Comparison of ENCODE assay signal across 9 cellular contexts in the genomic region with DNA sequence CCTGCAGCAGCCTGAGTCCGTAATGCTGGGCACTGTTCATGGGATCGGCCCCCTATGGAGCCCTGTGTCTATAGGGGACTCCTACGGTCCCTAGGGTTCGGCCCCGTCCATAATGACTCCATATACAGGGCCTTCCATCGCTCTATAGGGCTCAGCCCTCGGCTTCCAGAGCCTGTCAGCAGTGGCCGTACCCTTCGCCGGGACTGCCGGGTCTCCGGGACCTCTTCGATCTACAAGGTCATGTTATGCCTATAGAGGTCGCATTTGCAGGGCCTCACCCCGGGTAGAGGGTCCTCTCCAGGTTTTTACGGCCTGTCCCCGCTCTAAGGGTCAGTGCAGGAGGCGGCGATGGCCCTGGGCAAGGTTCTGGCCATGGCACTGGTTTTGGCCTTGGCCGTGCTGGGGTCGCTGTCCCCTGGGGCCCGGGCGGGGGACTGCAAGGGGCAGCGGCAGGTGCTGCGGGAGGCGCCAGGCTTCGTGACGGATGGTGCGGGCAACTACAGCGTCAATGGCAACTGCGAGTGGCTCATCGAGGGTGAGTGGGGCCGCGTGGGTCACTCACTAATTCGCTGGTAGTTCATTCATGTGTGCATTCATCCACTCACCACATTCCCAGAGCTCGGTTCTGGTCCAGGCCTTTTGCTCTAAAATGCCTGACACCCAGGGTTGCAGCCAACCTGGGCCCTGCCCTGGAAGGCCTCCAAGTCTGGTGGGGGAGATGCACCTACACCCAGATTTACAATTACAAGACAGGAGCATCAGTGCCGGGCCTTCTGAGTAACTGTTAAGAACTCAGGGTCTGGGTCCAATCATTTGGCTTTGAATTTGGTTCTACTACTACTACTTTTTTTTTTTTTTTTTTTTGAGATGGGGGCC. TPM values are rescaled to one million over a fixed set of nuclear protein-coding genes. Genes with fewer than 3 reads are reported as not detected.
DNase-seq lines count a peak whose midpoint lies in the region; ATAC-seq and TF ChIP-seq lines count a peak whose summit lies in the region.
"Had no signal": no experiment of that assay in that cellular context is flagged by ENCODE, and none has a peak within 500 bp of the region (broad histone marks: within the 10 kb centered on the region; RNA-seq: fewer than 3 reads in every experiment).

No MANE protein-coding gene starts in this region.

- H3K9me3 ChIP-seq in ectodermal cell (ENCODE audit: control insufficient read depth, low read length) (no peaks in the 10 kb centered on the region), mesodermal cell (ENCODE audit: control insufficient read depth, low read length) (no peaks in the 10 kb centered on the region), vagina (no peaks in the 10 kb centered on the region)

- H3K4me1 Mint-ChIP-seq in activated T-cell treated with anti-CD3 and anti-CD28 coated beads, Interleukin-2, amount 50 U/mL, for 24 hours (ENCODE audit: low read depth), result peaks cover 19% of the 10 kb centered on the region
- peaks cover 17 to 32% (median 25%) of the 10 kb centered on the region in 3 donors for H3K4me1 Mint-ChIP-seq in T-cell

- H3K9me3 Mint-ChIP-seq in activated T-cell treated with anti-CD3 and anti-CD28 coated beads, Interleukin-2, amount 50 U/mL, for 24 hours, result no peaks in the 10 kb centered on the region
- H3K9me3 Mint-ChIP-seq in T-cell, result no peaks in the 10 kb centered on the region

- CTCF ChIA-PET in T-cell (lab: Charles Lee), result no interaction called here

- H3K4me3 ChIP-seq in ectodermal cell (ENCODE audit: insufficient read depth, low read depth, low read length), result peak overlapping the region; percentile 99
- H3K4me3 ChIP-seq in mesodermal cell (ENCODE audit: extremely low read depth, insufficient read depth, low read length, poor library complexity, severe bottlenecking), result peak overlapping the region; percentile 99
- H3K4me3 ChIP-seq in vagina, result peak overlapping the region; percentile 60 to 78

- peaks cover 22% of the 10 kb centered on the region for H3K27me3 Mint-ChIP-seq in activated T-cell treated with anti-CD3 and anti-CD28 coated beads, Interleukin-2, amount 50 U/mL, for 24 hours
- peaks cover 15% of the 10 kb centered on the region in 2 donors for H3K27me3 Mint-ChIP-seq in T-cell

- TF ChIP-seq CTCF in vagina (IDR thresholded peaks at IDR 0.05), result no peak

- H3K4me1 ChIP-seq in ectodermal cell (ENCODE audit: control insufficient read depth, insufficient read depth, low read length) (peaks cover 5% of the 10 kb centered on the region), mesodermal cell (ENCODE audit: control insufficient read depth, insufficient read depth, low read length, poor library complexity, severe bottlenecking) (peaks cover 8% of the 10 kb centered on the region), vagina (peaks cover 45% of the 10 kb centered on the region)

- peaks cover 40% of the 10 kb centered on the region for H3K27me3 ChIP-seq in ectodermal cell (ENCODE audit: control insufficient read depth, insufficient read depth, low read length, poor library complexity, severe bottlenecking)
- peaks cover 14% of the 10 kb centered on the region for H3K27me3 ChIP-seq in vagina

- peak overlapping the region; percentile 86 for H3K27ac Mint-ChIP-seq in activated T-cell treated with anti-CD3 and anti-CD28 coated beads, Interleukin-2, amount 50 U/mL, for 24 hours
- H3K27ac Mint-ChIP-seq in T-cell, result peak overlapping the region; percentile 55 to 80

- no peak for TF ChIP-seq POLR2A in vagina (IDR thresholded peaks at IDR 0.05)

- intact Hi-C loops in vagina (cut with DNase I), result loop anchor here (1.0 to 5.0 kb wide), 2 partner anchors 71 to 84 kb away; a partner anchor contains a TSS

- H3K36me3 ChIP-seq in ectodermal cell (ENCODE audit: control insufficient read depth, insufficient read depth, low read length) (no peaks in the 10 kb centered on the region), mesodermal cell (ENCODE audit: control insufficient read depth, insufficient read depth, low read length) (no peaks in the 10 kb centered on the region), vagina (no peaks in the 10 kb centered on the region)

- H3K27ac ChIP-seq in ectodermal cell (ENCODE audit: insufficient read depth, low read depth, low read length, poor library complexity, severe bottlenecking) (no peak overlapping the region), mesodermal cell (ENCODE audit: low read depth, low read length, severe bottlenecking) (peak overlapping the region; percentile 41), vagina (peak overlapping the region; percentile 79)

- ATAC-seq in HG03103 (IDR thresholded peaks at IDR 0.05; ENCODE audit: low read depth, unreplicated experiment), result peak; percentile 8
- ATAC-seq in T-cell (replicated peaks in 1 of 4), result peak; percentile 7 to 23 (median 12)

- POLR2A ChIA-PET in T-cell (lab: Charles Lee), result interaction anchor here in 1 of 2 donors (0.7 kb wide), 1 partner anchor 618 kb away, joined by 3 read pairs; a partner anchor contains a TSS

- H3K4me3 Mint-ChIP-seq in activated T-cell treated with anti-CD3 and anti-CD28 coated beads, Interleukin-2, amount 50 U/mL, for 24 hours, result peak overlapping the region; percentile 84
- peak overlapping the region; percentile 88 to 97 (median 89) for H3K4me3 Mint-ChIP-seq in T-cell

- DNase-seq in activated T-cell treated with anti-CD3 and anti-CD28 coated beads, Interleukin-2, amount 50 U/mL, for 24 hours, result no peak
- DNase-seq in activated T-cell treated with anti-CD3 and anti-CD28 coated beads, Interleukin-2, amount 50 U/mL, for 1 hour, result no peak
- DNase-seq in T-cell (peak in 9 of 34 experiments; percentile 4 to 33 (median 19)), vagina (ENCODE audit: extremely low spot score in 2 of 2) (peak in 1 of 2 donors; percentile 70), ureter (ENCODE audit: low spot score) (no peak)

- WGBS in ectodermal cell, 2 experiments, result 10 to 13% methylated on average over 37 of the region's 37 CpGs
- 6 to 7% methylated on average over 36 of the region's 37 CpGs for WGBS in mesodermal cell (ENCODE audit: insufficient coverage in 2 of 2), 2 experiments

- no peaks in the 10 kb centered on the region for H3K36me3 Mint-ChIP-seq in activated T-cell treated with anti-CD3 and anti-CD28 coated beads, Interleukin-2, amount 50 U/mL, for 24 hours (ENCODE audit: low read depth)
- no peaks in the 10 kb centered on the region for H3K36me3 Mint-ChIP-seq in T-cell

RNA-seq across cellular contexts. Expression of a gene that starts 0.7 kb away (rescaled TPM):
- total RNA-seq in T-cell (10 to 100 TPM in 2 of 5 donors, 1 to 10 TPM in 3; 5.2 to 11.4 (median 9.6) TPM), vagina (13.5 TPM), ureter (22.0 TPM)
- 23.8 TPM for polyA plus RNA-seq in ectodermal cell (2013, experiment 1 of 4)
- polyA plus RNA-seq in ectodermal cell (2013, experiment 2 of 4), result 31.1 TPM
- polyA plus RNA-seq in ectodermal cell (2013, experiment 3 of 4), result 24.7 TPM
- 29.1 TPM for polyA plus RNA-seq in ectodermal cell (2013, experiment 4 of 4)
- polyA plus RNA-seq in mesodermal cell (2013, experiment 1 of 2), result 31.7 TPM
- polyA plus RNA-seq in mesodermal cell (2013, experiment 2 of 2), result 26.1 TPM

RNA-seq across cellular contexts. Expression of a gene that starts 13.0 kb away (rescaled TPM):
- not detected for total RNA-seq in T-cell
- polyA plus RNA-seq in ectodermal cell (2013, experiment 1 of 4), result 1.2 TPM
- polyA plus RNA-seq in ectodermal cell (2013, experiment 2 of 4), result 0.59 TPM
- 0.80 TPM for polyA plus RNA-seq in ectodermal cell (2013, experiment 3 of 4)
- polyA plus RNA-seq in ectodermal cell (2013, experiment 4 of 4), result 1.4 TPM
- polyA plus RNA-seq in mesodermal cell (2013, experiment 1 of 2), result 0.33 TPM
- 0.25 TPM for polyA plus RNA-seq in mesodermal cell (2013, experiment 2 of 2)
- not detected for total RNA-seq in vagina
- 1.4 TPM for total RNA-seq in ureter
- total RNA-seq: glomerular endothelial cell had no signal

RNA-seq across cellular contexts. Expression of a gene that starts 23.7 kb away (rescaled TPM):
- 10 to 100 TPM; 15.2 to 22.2 (median 19.1) TPM for total RNA-seq in T-cell
- polyA plus RNA-seq in ectodermal cell (2013, experiment 1 of 4), result 130 TPM
- 116 TPM for polyA plus RNA-seq in ectodermal cell (2013, experiment 2 of 4)
- 107 TPM for polyA plus RNA-seq in ectodermal cell (2013, experiment 3 of 4)
- polyA plus RNA-seq in ectodermal cell (2013, experiment 4 of 4), result 113 TPM
- 77.7 TPM for polyA plus RNA-seq in mesodermal cell (2013, experiment 1 of 2)
- 67.7 TPM for polyA plus RNA-seq in mesodermal cell (2013, experiment 2 of 2)
- 21.9 TPM for total RNA-seq in vagina
- 19.8 TPM for total RNA-seq in ureter

RNA-seq across cellular contexts. Expression of a gene that starts 24.2 kb away (rescaled TPM):
- total RNA-seq in T-cell (under 1 TPM in 4 of 5 donors, not detected in 1; 0.18 to 0.35 (median 0.27) TPM), vagina (not detected), ureter (1.6 TPM)
- polyA plus RNA-seq in ectodermal cell (2013, experiment 1 of 4), result 2.6 TPM
- polyA plus RNA-seq in ectodermal cell (2013, experiment 2 of 4), result 2.8 TPM
- 3.0 TPM for polyA plus RNA-seq in ectodermal cell (2013, experiment 3 of 4)
- 2.5 TPM for polyA plus RNA-seq in ectodermal cell (2013, experiment 4 of 4)
- polyA plus RNA-seq in mesodermal cell (2013, experiment 1 of 2), result 0.77 TPM
- 0.76 TPM for polyA plus RNA-seq in mesodermal cell (2013, experiment 2 of 2)

RNA-seq across cellular contexts. Expression of a gene that starts 57.1 kb away (rescaled TPM):
- total RNA-seq in T-cell (100 to 1,000 TPM in 4 of 5 donors, 10 to 100 TPM in 1; 93.9 to 110 (median 104) TPM), vagina (36.1 TPM), ureter (83.4 TPM)
- polyA plus RNA-seq in ectodermal cell (2013, experiment 1 of 4), result 73.7 TPM
- polyA plus RNA-seq in ectodermal cell (2013, experiment 2 of 4), result 80.8 TPM
- 61.1 TPM for polyA plus RNA-seq in ectodermal cell (2013, experiment 3 of 4)
- polyA plus RNA-seq in ectodermal cell (2013, experiment 4 of 4), result 66.8 TPM
- 42.9 TPM for polyA plus RNA-seq in mesodermal cell (2013, experiment 1 of 2)
- polyA plus RNA-seq in mesodermal cell (2013, experiment 2 of 2), result 37.1 TPM
